8 cellular contexts compared by ENCODE assay signal in the genomic region with DNA sequence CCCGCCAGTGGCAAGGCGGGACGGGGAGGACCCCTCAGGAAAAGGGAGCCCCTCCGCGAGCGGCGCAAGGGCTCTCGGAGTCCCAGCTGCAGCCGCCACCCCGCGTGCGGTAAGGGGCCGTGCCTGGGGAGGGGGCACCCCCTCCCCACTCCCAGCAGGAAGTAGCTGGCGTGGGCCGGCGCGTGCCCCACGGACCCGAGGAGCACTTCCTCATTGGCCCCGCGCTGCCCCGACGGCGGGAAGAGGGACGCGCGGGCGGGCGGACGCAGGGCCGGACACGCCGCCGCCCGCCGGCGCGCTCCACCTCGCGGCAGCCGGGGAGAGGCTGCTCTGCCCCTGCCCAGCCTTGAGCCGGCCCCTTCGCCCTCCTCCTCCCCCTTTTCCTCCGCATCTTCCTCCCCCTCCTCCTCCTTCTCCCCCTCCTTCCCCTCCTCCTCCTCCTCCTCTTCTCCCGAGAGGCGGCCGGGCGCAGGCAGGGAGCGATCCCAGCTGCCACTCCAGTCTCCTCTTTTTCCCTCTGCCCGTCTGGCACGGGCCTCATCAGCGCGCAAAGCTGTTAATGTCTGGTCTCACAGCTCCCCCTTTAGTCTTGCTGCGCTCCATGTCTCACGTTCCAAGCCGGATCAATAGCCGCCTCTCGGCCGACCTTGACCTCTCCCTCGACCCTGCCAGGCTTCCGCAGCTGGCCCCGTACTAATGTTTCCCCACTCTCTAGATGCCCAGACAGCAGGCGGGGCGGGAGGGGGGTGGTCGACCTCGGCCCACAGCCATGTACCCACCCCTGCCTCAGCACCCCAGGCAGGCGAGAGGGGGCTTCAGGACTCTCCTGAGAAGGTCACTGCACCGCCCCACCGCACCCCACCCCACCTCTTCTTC. TPM values are rescaled to one million over a fixed set of nuclear protein-coding genes. Genes with fewer than 3 reads are reported as not detected.
DNase-seq lines count a peak whose midpoint lies in the region; ATAC-seq and TF ChIP-seq lines count a peak whose summit lies in the region.

No MANE protein-coding gene starts in this region.

- H3K79me2 ChIP-seq in H9 (ENCODE audit: insufficient read depth, low read length) = no peaks in the 10 kb centered on the region

- H3T11ph ChIP-seq in H9 (ENCODE audit: low read length) = no peak overlapping the region

- H2BK5ac ChIP-seq in H9 (ENCODE audit: insufficient read length, low read length) = no peak overlapping the region

- intact Hi-C loops in CD14-positive monocyte (cut with micrococcal nuclease) = no loop called here

- H3K27ac ChIP-seq in H9 (ENCODE audit: insufficient read length, low read depth, low read length) (no peak overlapping the region), mesodermal cell (ENCODE audit: low read depth, low read length, severe bottlenecking) (no peak overlapping the region), thymus (ENCODE audit: low read depth) (no peak overlapping the region)

- no peak overlapping the region for H4K8ac ChIP-seq in H9 (replicated peaks; ENCODE audit: insufficient read length, low read depth, low read length)

- H3K36me3 ChIP-seq in mesodermal cell (ENCODE audit: control insufficient read depth, insufficient read depth, low read length) (no peaks in the 10 kb centered on the region), thymus (ENCODE audit: control insufficient read depth, insufficient read depth) (no peaks in the 10 kb centered on the region)

- no peak overlapping the region for H4K91ac ChIP-seq in H9 (ENCODE audit: insufficient read length, low read depth, low read length)

- WGBS in H9 (ENCODE audit: extremely low coverage, insufficient read length, low lambda C conversion rate) = no CpG with 5 or more reads among the region's 69 CpGs
- WGBS in mesodermal cell (ENCODE audit: insufficient coverage in 2 of 2), 2 experiments = 0% methylated on average over 27 to 55 of the region's 69 CpGs
- 2% methylated on average over 69 of the region's 69 CpGs for WGBS in thymus

- H3K27me3 ChIP-seq in H9 (ENCODE audit: insufficient read depth, low read length) (no peaks in the 10 kb centered on the region; the same call in 1 of the 2 replicates), thymus (ENCODE audit: control insufficient read depth, insufficient read depth) (peaks cover 33% of the 10 kb centered on the region)

- no peak overlapping the region for H4K5ac ChIP-seq in H9 (ENCODE audit: insufficient read length, low read depth, low read length)

- H2BK120ac ChIP-seq in H9 (ENCODE audit: low read depth, low read length, poor library complexity, severe bottlenecking) = no peak overlapping the region

- H3K14ac ChIP-seq in H9 (ENCODE audit: insufficient read depth, low read length) = peak overlapping the region; percentile 11; the same call in 1 of the 2 replicates

- H3K9me3 ChIP-seq in H9 (ENCODE audit: control insufficient read depth, low read depth, low read length) (no peaks in the 10 kb centered on the region), mesodermal cell (ENCODE audit: control insufficient read depth, low read length) (no peaks in the 10 kb centered on the region), thymus (ENCODE audit: control insufficient read depth) (no peaks in the 10 kb centered on the region)

- H3K18ac ChIP-seq in H9 (ENCODE audit: insufficient read length, low read depth, low read length) = no peak overlapping the region

- no peak overlapping the region for H2BK12ac ChIP-seq in H9 (ENCODE audit: insufficient read length, low read depth, low read length)

- H2BK15ac ChIP-seq in H9 (ENCODE audit: low read depth, low read length) = no peak overlapping the region

- peaks cover 25% of the 10 kb centered on the region for H3K23me2 ChIP-seq in H9 (ENCODE audit: insufficient read length, low read depth, low read length, poor library complexity, severe bottlenecking)

- H3K4me2 ChIP-seq in H9 (ENCODE audit: insufficient read depth, insufficient read length, low read length) = peak overlapping the region; percentile 98

- H3K27me3 Mint-ChIP-seq in CD14-positive monocyte (ENCODE audit: low read depth in 3 of 3) (peaks cover 66 to 91% (median 67%) of the 10 kb centered on the region in 3 donors), H9 (ENCODE audit: low read depth) (peaks cover 33% of the 10 kb centered on the region)

- H3K4me1 Mint-ChIP-seq in CD14-positive monocyte (peaks cover 24% of the 10 kb centered on the region), H9 (peaks cover 23 to 56% of the 10 kb centered on the region in 2 experiments)

- H2BK20ac ChIP-seq in H9 (ENCODE audit: low read depth, low read length, poor library complexity, severe bottlenecking) = no peak overlapping the region

- no peak overlapping the region for H3K23ac ChIP-seq in H9 (ENCODE audit: insufficient read length, low read depth, low read length)

- H3K27ac Mint-ChIP-seq in CD14-positive monocyte = no peak overlapping the region
- H3K27ac Mint-ChIP-seq in H9 = peak overlapping the region in 1 of 3 experiments; percentile 52; a peak in 1 of 7 replicates

- no peak overlapping the region for H3K56ac ChIP-seq in H9 (ENCODE audit: insufficient read length, low read depth, low read length)

- H3K4me1 ChIP-seq in H9 (ENCODE audit: insufficient read depth, low read length) (0 out of 2 replicates have a peak, but pooled peaks cover 8% of the 10 kb centered on the region), mesodermal cell (ENCODE audit: control insufficient read depth, insufficient read depth, low read length, poor library complexity, severe bottlenecking) (peaks cover 4% of the 10 kb centered on the region), thymus (ENCODE audit: control insufficient read depth, insufficient read depth, low read length) (peaks cover 20% of the 10 kb centered on the region)

- H3K9me3 Mint-ChIP-seq in CD14-positive monocyte (peaks cover 0 to 15% (median 5%) of the 10 kb centered on the region in 7 donors), H9 (peaks cover 0 to 4% of the 10 kb centered on the region in 2 experiments; a peak in 1 of 5 replicates)

- no peaks in the 10 kb centered on the region for H3K79me1 ChIP-seq in H9 (ENCODE audit: insufficient read depth, low read depth, low read length, poor library complexity, severe bottlenecking)

- H3K4me3 ChIP-seq in mesodermal cell (ENCODE audit: extremely low read depth, insufficient read depth, low read length, poor library complexity, severe bottlenecking) = peak overlapping the region; percentile 50
- H3K4me3 ChIP-seq in thymus (ENCODE audit: low read length) = peak overlapping the region; percentile 99

- H3K36me3 Mint-ChIP-seq in CD14-positive monocyte (peaks cover 4 to 6% of the 10 kb centered on the region in 2 donors), H9 (ENCODE audit: insufficient read depth in 1 of 3, low read depth in 3 of 3) (no peaks in the 10 kb centered on the region)

- H3K4ac ChIP-seq in H9 (ENCODE audit: low read depth, low read length) = no peak overlapping the region

- no peak for TF ChIP-seq CTCF in CD14-positive monocyte (IDR thresholded peaks at IDR 0.05)
- peak; percentile 66 for TF ChIP-seq CTCF in H9 (conservative IDR thresholded peaks at IDR 0.05)

- H2AK5ac ChIP-seq in H9 (ENCODE audit: insufficient read length, low read length) = no peak overlapping the region

- H4K20me1 ChIP-seq in H9 (ENCODE audit: control insufficient read depth, insufficient read depth, insufficient read length) = no peaks in the 10 kb centered on the region

- DNase-seq in CD14-positive monocyte (ENCODE audit: low spot score) (no peak), H9 (peak; percentile 97), NCI-H2196 treated with DMSO at 0.1 percent for 48 hours (lab: John Stamatoyannopoulos, UW; ENCODE audit: unreplicated experiment) (peak; percentile 59), epidermal melanocyte (ENCODE audit: insufficient read length, low spot score) (peak; percentile 59)
- DNase-seq in activated CD4-positive, alpha-beta T cell treated with anti-CD3 and anti-CD28 coated beads, Interleukin-2, amount 50 U/mL, for 48 hours = peak; percentile 64 to 70

- no peak for ATAC-seq in HG03460 (IDR thresholded peaks at IDR 0.05; ENCODE audit: unreplicated experiment)

- no peak overlapping the region for H2AFZ ChIP-seq in H9 (ENCODE audit: low read length)

- peak overlapping the region; percentile 69 to 89 for H3K4me3 Mint-ChIP-seq in CD14-positive monocyte
- H3K4me3 Mint-ChIP-seq in H9 = peak overlapping the region; percentile 80 to 84

- H3K9ac ChIP-seq in H9 (ENCODE audit: extremely low read depth, insufficient read length, low read length) = no peak overlapping the region

RNA-seq across cellular contexts. Expression of a gene that starts 2.6 kb away (rescaled TPM):
- polyA plus RNA-seq in CD14-positive monocyte (not detected), thymus (15.1 TPM)
- 4.9 and 5.1 TPM in 2 replicates for total RNA-seq in H9 (2021)
- polyA plus RNA-seq in mesodermal cell (2013, experiment 1 of 2) = 0.37 TPM
- 0.35 TPM for polyA plus RNA-seq in mesodermal cell (2013, experiment 2 of 2)

Comparison
In these comparisons a context has a peak if more than half of its experiments do, and no peak if none do; other contexts are left out.
1. RNA of a gene that starts 2.6 kb away (polyA plus RNA-seq): 15.1 TPM in thymus (single experiment); not detected in CD14-positive monocyte; every median in the first group is over 10 times any median in the second.